ENCODE assay signal across 8 cellular contexts in the genomic region with DNA sequence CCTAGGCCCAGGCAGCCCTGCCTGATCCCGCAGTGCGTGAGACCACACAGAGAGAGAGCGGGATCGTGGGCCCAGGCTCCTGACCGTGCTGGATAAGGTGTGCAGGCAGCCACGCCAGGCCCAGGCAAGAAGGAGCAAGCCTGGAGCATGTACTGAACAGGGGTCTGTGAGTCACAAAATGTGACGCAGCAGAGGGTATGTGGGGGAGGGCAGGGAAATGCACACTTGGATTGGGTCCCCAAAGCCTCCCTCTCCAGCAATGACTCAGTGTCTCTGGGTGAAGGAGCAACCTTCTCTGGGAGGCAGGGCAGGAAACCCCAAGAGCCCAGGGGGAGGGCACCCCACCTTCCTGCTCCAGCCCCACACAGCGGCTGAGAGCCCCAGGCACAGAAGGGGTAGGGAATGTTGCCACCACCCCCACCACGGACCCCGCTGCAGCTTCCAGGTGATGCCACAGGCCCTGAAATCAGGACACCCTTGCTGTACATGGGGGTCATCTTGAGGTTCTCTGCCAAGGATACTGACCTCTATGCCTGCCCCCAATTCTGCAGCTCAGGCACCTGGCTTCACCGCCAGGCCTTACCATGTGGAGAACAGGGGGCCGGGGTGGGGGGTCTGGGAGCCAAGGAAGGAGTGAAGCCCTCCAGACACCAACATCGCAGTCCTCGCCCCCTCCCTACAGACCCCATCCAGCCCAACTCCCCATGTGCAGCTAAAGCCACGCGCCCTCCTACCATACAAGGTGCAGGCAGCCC. TPM values are rescaled to one million over a fixed set of nuclear protein-coding genes. Genes with fewer than 3 reads are reported as not detected.
DNase-seq lines count a peak whose midpoint lies in the region; ATAC-seq lines count a peak whose summit lies in the region.

No MANE protein-coding gene starts in this region.

- WGBS in HUES64 = 83% methylated on average over 14 of the region's 16 CpGs

- peaks cover 26% of the 10 kb centered on the region for H3K27me3 ChIP-seq in HUES64 (ENCODE audit: insufficient read depth, low read length)

- H3K27ac Mint-ChIP-seq in activated naive CD8-positive, alpha-beta T cell treated with anti-CD3 and anti-CD28 coated beads, Interleukin-2, amount 50 U/mL, for 24 hours = peak overlapping the region; percentile 31

- no peak overlapping the region for H3K27ac ChIP-seq in HUES64 (ENCODE audit: low read depth, low read length)

- no peaks in the 10 kb centered on the region for H3K36me3 Mint-ChIP-seq in activated naive CD8-positive, alpha-beta T cell treated with anti-CD3 and anti-CD28 coated beads, Interleukin-2, amount 50 U/mL, for 24 hours (ENCODE audit: low read depth)

- in situ Hi-C loops in ACHN (cut with HindIII; ENCODE audit: low pct_ligation_motif_present, low pct_unique_long_range_greater_than_20kb, low sequenced_read_pairs) = no loop called here

- H3K9me3 ChIP-seq in HUES64 (ENCODE audit: insufficient read depth, low read depth, low read length) = no peaks in the 10 kb centered on the region

- DNase-seq in ACHN (peak; percentile 95), left ventricle myocardium superior (peak; percentile 35), sciatic nerve (ENCODE audit: low spot score) (peak; percentile 67), cerebellar cortex (ENCODE audit: low spot score) (no peak), NCI-H748 treated with DMSO at 0.1 percent for 48 hours (lab: John Stamatoyannopoulos, UW) (no peak)
- peak; percentile 37 for DNase-seq in activated naive CD8-positive, alpha-beta T cell treated with anti-CD3 and anti-CD28 coated beads, Interleukin-2, amount 50 U/mL, for 24 hours

- no peaks in the 10 kb centered on the region for H3K4me1 ChIP-seq in HUES64 (ENCODE audit: insufficient read depth, low read length)

- peak overlapping the region; percentile 84 for H3K4me3 ChIP-seq in HUES64 (ENCODE audit: low read length)

- H3K4me1 Mint-ChIP-seq in activated naive CD8-positive, alpha-beta T cell treated with anti-CD3 and anti-CD28 coated beads, Interleukin-2, amount 50 U/mL, for 24 hours = peaks cover 9% of the 10 kb centered on the region

- H3K36me3 ChIP-seq in HUES64 (ENCODE audit: insufficient read depth, low read length) = no peaks in the 10 kb centered on the region

- H3K4me3 Mint-ChIP-seq in activated naive CD8-positive, alpha-beta T cell treated with anti-CD3 and anti-CD28 coated beads, Interleukin-2, amount 50 U/mL, for 24 hours = peak overlapping the region; percentile 75

- H3K27me3 Mint-ChIP-seq in activated naive CD8-positive, alpha-beta T cell treated with anti-CD3 and anti-CD28 coated beads, Interleukin-2, amount 50 U/mL, for 24 hours = peaks cover 25% of the 10 kb centered on the region

- intact Hi-C loops in left ventricle myocardium superior (cut with micrococcal nuclease) = no loop called here
- intact Hi-C loops in sciatic nerve (cut with DNase I) = no loop called here

- no peaks in the 10 kb centered on the region for H3K9me3 Mint-ChIP-seq in activated naive CD8-positive, alpha-beta T cell treated with anti-CD3 and anti-CD28 coated beads, Interleukin-2, amount 50 U/mL, for 24 hours

- peak overlapping the region; percentile 22; the same call in 1 of the 2 replicates for H3K9ac ChIP-seq in HUES64 (ENCODE audit: low read depth, low read length)

- peak; percentile 50 for ATAC-seq in activated naive CD8-positive, alpha-beta T cell treated with anti-CD3 and anti-CD28 coated beads, Interleukin-2, amount 50 U/mL, for 24 hours
- ATAC-seq in left ventricle myocardium superior (no peak), sciatic nerve (peak; percentile 2), HG03095 (IDR thresholded peaks at IDR 0.05; ENCODE audit: unreplicated experiment) (no peak)

RNA-seq across cellular contexts. Expression of gene GPC1, which starts 1.3 kb away (rescaled TPM):
- polyA plus RNA-seq in HUES64 (2013, experiment 1 of 2) = 28.4 TPM
- 28.4 TPM for polyA plus RNA-seq in HUES64 (2013, experiment 2 of 2)
- total RNA-seq in left ventricle myocardium superior (177 TPM), sciatic nerve (85.4 TPM)

Comparison
In these comparisons a context has a peak if more than half of its experiments do, and no peak if none do; other contexts are left out.
1. DNase-seq: peak in ACHN (single experiment), activated naive CD8-positive, alpha-beta T cell treated with anti-CD3 and anti-CD28 coated beads, Interleukin-2, amount 50 U/mL, for 24 hours (single experiment), left ventricle myocardium superior (single experiment) and sciatic nerve (single experiment); none in cerebellar cortex (single experiment) and NCI-H748 treated with DMSO at 0.1 percent for 48 hours (single experiment).
2. ATAC-seq: peak in activated naive CD8-positive, alpha-beta T cell treated with anti-CD3 and anti-CD28 coated beads, Interleukin-2, amount 50 U/mL, for 24 hours (single experiment) and sciatic nerve (single experiment); none in left ventricle myocardium superior (single experiment) and HG03095 (single experiment).